22 cellular contexts compared by ENCODE assay signal in genomic region chr7:78168869-78169268, GRCh38.
"Had no signal": no experiment of that assay in that cellular context is flagged by ENCODE, and none has a peak within 500 bp of the region (broad histone marks: within the 10 kb centered on the region; RNA-seq: fewer than 3 reads in every experiment).

No MANE protein-coding gene starts in this region.

- ATAC-seq: stimulated activated naive B cell treated with anti-CD40 and anti-IgM and Interleukin-4, amounts not matched to agents 10 μg/mL and 1 μg/mL and 100 μg/mL, for 72 hours; stimulated activated naive CD8-positive, alpha-beta T cell treated with anti-CD3 and anti-CD28 coated beads, Interleukin-15, amount 100 ng/mL, for 72 hours; stimulated activated naive CD8-positive, alpha-beta T cell treated with anti-CD3 and anti-CD28 coated beads, Interleukin-15, Interleukin-2, amounts not matched to agents 100 U/mL and 50 U/mL, for 24 hours; upper lobe of right lung had no signal

- H3K4me1 ChIP-seq: suprapubic skin, transverse colon, upper lobe of left lung, upper lobe of right lung, uterus had no signal

- H3K27ac ChIP-seq: stomach, suprapubic skin, testis, tibial artery, tibial nerve, transverse colon, upper lobe of left lung, upper lobe of right lung, uterus, vagina had no signal

- H3K36me3 ChIP-seq: stomach, suprapubic skin, thyroid gland, transverse colon, upper lobe of left lung, upper lobe of right lung, uterus, vagina had no signal

- H3K4me3 ChIP-seq: stomach, suprapubic skin, testis, thyroid gland, tibial artery, tibial nerve, transverse colon, upper lobe of left lung, upper lobe of right lung, uterus, vagina had no signal

- DNase-seq: stimulated activated CD4-positive, alpha-beta T cell treated with anti-CD3 and anti-CD28 coated beads, Interleukin-2, amount 100 ng/mL, for 48 hours; stimulated activated CD4-positive, alpha-beta T cell treated with anti-CD3 and anti-CD28 coated beads, Interleukin-4, amount 100 ng/mL, for 1 hour; stimulated activated CD4-positive, alpha-beta T cell treated with anti-CD3 and anti-CD28 coated beads, Interleukin-4, amount 100 ng/mL, for 24 hours; stimulated activated CD4-positive, alpha-beta T cell treated with anti-CD3 and anti-CD28 coated beads, Interleukin-4, amount 100 ng/mL, for 4 hours; stimulated activated CD8-positive, alpha-beta memory T cell treated with anti-CD3 and anti-CD28 coated beads, Interleukin-4, amount 100 ng/mL, for 48 hours; stimulated activated naive B cell treated with anti-CD40 and anti-IgM and Interleukin-4, amounts not matched to agents 10 μg/mL and 1 μg/mL and 100 μg/mL, for 72 hours; stimulated activated naive CD4-positive, alpha-beta T cell; stimulated activated naive CD4-positive, alpha-beta T cell treated with Interleukin-2 at 50 U/mL for 16 hours; stimulated activated naive CD8-positive, alpha-beta T cell treated with anti-CD3 and anti-CD28 coated beads, Interleukin-15, amount 100 ng/mL, for 72 hours; stimulated activated naive CD8-positive, alpha-beta T cell treated with anti-CD3 and anti-CD28 coated beads, Interleukin-15, Interleukin-2, amounts not matched to agents 100 U/mL and 50 U/mL, for 24 hours; stomach; substantia nigra; testis; thyroid gland; tibial artery; transverse colon; upper lobe of left lung; upper lobe of right lung; uterus had no signal

- H3K27me3 ChIP-seq: stomach, suprapubic skin, testis, thyroid gland, tibial artery, tibial nerve, transverse colon, upper lobe of left lung, upper lobe of right lung, uterus, vagina had no signal

- H3K9me3 ChIP-seq: stomach, suprapubic skin, testis, thyroid gland, tibial artery, tibial nerve, transverse colon, upper lobe of left lung, upper lobe of right lung, uterus, vagina had no signal
